ENCODE assay signal across 8 cellular contexts in the genomic region with DNA sequence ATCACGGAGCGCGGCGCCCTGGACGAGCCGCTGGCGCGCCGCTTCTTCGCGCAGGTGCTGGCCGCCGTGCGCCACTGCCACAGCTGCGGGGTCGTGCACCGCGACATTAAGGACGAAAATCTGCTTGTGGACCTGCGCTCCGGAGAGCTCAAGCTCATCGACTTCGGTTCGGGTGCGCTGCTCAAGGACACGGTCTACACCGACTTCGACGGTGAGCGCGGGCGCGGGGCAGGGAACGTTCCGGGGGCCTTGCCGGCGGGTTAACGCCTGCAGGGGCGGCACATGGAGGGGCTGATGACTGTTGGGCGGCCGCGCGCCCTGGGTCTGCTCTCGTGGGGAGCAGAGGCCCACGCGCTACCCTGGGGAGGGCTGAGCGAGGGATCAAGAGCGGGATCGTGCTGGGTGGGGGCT. TPM values are rescaled to one million over a fixed set of nuclear protein-coding genes. Genes with fewer than 3 reads are reported as not detected.
DNase-seq lines count a peak whose midpoint lies in the region; ATAC-seq and TF ChIP-seq lines count a peak whose summit lies in the region.

No MANE protein-coding gene starts in this region.

- H3K27ac Mint-ChIP-seq in naive thymus-derived CD8-positive, alpha-beta T cell = peak overlapping the region; percentile 77 to 98 (median 91)

- H3K27me3 ChIP-seq in BJ (ENCODE audit: control insufficient read depth, insufficient read depth, low read length) (no peaks in the 10 kb centered on the region), dorsolateral prefrontal cortex (no peaks in the 10 kb centered on the region)

- peak in 1 of 2 donors; percentile 2 for ATAC-seq in naive thymus-derived CD8-positive, alpha-beta T cell
- ATAC-seq in HG03039 (IDR thresholded peaks at IDR 0.05; ENCODE audit: unreplicated experiment) = no peak
- ATAC-seq in HG03139 (IDR thresholded peaks at IDR 0.05; ENCODE audit: unreplicated experiment) = no peak
- no peak for ATAC-seq in GM21381 (IDR thresholded peaks at IDR 0.05; ENCODE audit: unreplicated experiment)

- TF ChIP-seq CTCF in BJ (IDR thresholded peaks at IDR 0.05; ENCODE audit: insufficient read depth, low read depth, low read length) = no peak
- TF ChIP-seq CTCF in NB4 (IDR thresholded peaks at IDR 0.05; ENCODE audit: low read depth, low read length) = no peak
- peak in 1 of 56 donors; percentile 2 for TF ChIP-seq CTCF in dorsolateral prefrontal cortex (IDR thresholded peaks at IDR 0.05 in 54 of 56, conservative IDR thresholded peaks at IDR 0.05 in 2 of 56; ENCODE audit: low read depth in 1 of 56, partially characterized antibody in 56 of 56)

- intact Hi-C loops in dorsolateral prefrontal cortex (cut with DNase I) = no loop called here

- POLR2A ChIA-PET in BJ (lab: Charles Lee) = interaction anchor here (1.0 kb wide), 1 partner anchor 26 kb away, joined by 3 read pairs; no protein-coding TSS in a partner anchor
- POLR2A ChIA-PET in naive thymus-derived CD8-positive, alpha-beta T cell (lab: Charles Lee) = interaction anchor here (0.6 to 6.2 kb wide), 22 partner anchors 9 to 659 kb away, joined by 3 to 74 read pairs (median 4); partner anchors contain the start of genes ALG12 and CRELD2

- H3K36me3 ChIP-seq in BJ (ENCODE audit: control insufficient read depth, insufficient read depth, low read length) = peaks cover 27% of the 10 kb centered on the region

- peaks cover 16 to 48% (median 35%) of the 10 kb centered on the region in 4 donors for H3K4me1 Mint-ChIP-seq in naive thymus-derived CD8-positive, alpha-beta T cell

- no peaks in the 10 kb centered on the region for H3K27me3 Mint-ChIP-seq in naive thymus-derived CD8-positive, alpha-beta T cell

- H3K4me3 Mint-ChIP-seq in naive thymus-derived CD8-positive, alpha-beta T cell = peak overlapping the region; percentile 83 to 93 (median 90)

- TF ChIP-seq POLR2A in NB4 (IDR thresholded peaks at IDR 0.05; ENCODE audit: extremely low read depth, insufficient read length) = no peak

- peaks cover 0 to 21% (median 2%) of the 10 kb centered on the region in 3 donors for H3K36me3 Mint-ChIP-seq in naive thymus-derived CD8-positive, alpha-beta T cell

- no peak for DNase-seq in BJ (ENCODE audit: low read depth)
- DNase-seq in NB4 (ENCODE audit: low read depth) = no peak
- peak in 2 of 10 donors; percentile 27 to 43 for DNase-seq in dorsolateral prefrontal cortex
- no peak for DNase-seq in naive thymus-derived CD8-positive, alpha-beta T cell
- no peak for DNase-seq in DMS153 (lab: John Stamatoyannopoulos, UW)

- peak overlapping the region; percentile 90 for H3K4me3 ChIP-seq in BJ (ENCODE audit: low read depth, low read length)
- peak overlapping the region; percentile 82 for H3K4me3 ChIP-seq in NB4 (ENCODE audit: low read depth, low read length)
- H3K4me3 ChIP-seq in dorsolateral prefrontal cortex = peak overlapping the region; percentile 58 to 95 (median 85)

- peak overlapping the region; percentile 73 to 98 (median 95) for H3K27ac ChIP-seq in dorsolateral prefrontal cortex

- H3K9me3 Mint-ChIP-seq in naive thymus-derived CD8-positive, alpha-beta T cell = no peaks in the 10 kb centered on the region

- CTCF ChIA-PET in BJ (lab: Yijun Ruan, JAX) = interaction anchor here (1.5 to 1.8 kb wide), 2 partner anchors 28 to 69 kb away, joined by 4 to 8 read pairs; no protein-coding TSS in a partner anchor

RNA-seq across cellular contexts. Expression of gene PIM3, which starts 1.0 kb away (rescaled TPM):
- 5.8 and 8.3 TPM in 2 replicates for polyA plus RNA-seq in BJ (2011; rRNA removed)
- polyA minus RNA-seq in BJ (2011; rRNA and poly(A)+ RNA removed) = 2.2 and 2.5 TPM in 2 replicates
- total RNA-seq in dorsolateral prefrontal cortex = 10 to 100 TPM; 18.9 to 92.4 (median 32.9) TPM
- total RNA-seq in naive thymus-derived CD8-positive, alpha-beta T cell = 10 to 100 TPM; 42.0 to 44.0 TPM
- 10 to 100 TPM; 12.4 to 26.0 (median 13.6) TPM for polyA plus RNA-seq in naive thymus-derived CD8-positive, alpha-beta T cell

RNA-seq across cellular contexts. Expression of gene CRELD2, which starts 43.2 kb away (rescaled TPM):
- polyA plus RNA-seq in BJ (2011; rRNA removed) = 41.0 and 54.1 TPM in 2 replicates
- polyA minus RNA-seq in BJ (2011; rRNA and poly(A)+ RNA removed) = 9.6 and 10.0 TPM in 2 replicates
- total RNA-seq in dorsolateral prefrontal cortex = 10 to 100 TPM; 19.4 to 50.3 (median 29.6) TPM
- 10 to 100 TPM; 22.1 to 28.0 TPM for total RNA-seq in naive thymus-derived CD8-positive, alpha-beta T cell
- 10 to 100 TPM; 35.8 to 43.6 (median 37.0) TPM for polyA plus RNA-seq in naive thymus-derived CD8-positive, alpha-beta T cell

RNA-seq across cellular contexts. Expression of gene ALG12, which starts 43.4 kb away (rescaled TPM):
- polyA plus RNA-seq in BJ (2011; rRNA removed) = 5.5 and 7.9 TPM in 2 replicates
- polyA minus RNA-seq in BJ (2011; rRNA and poly(A)+ RNA removed) = 4.5 and 5.3 TPM in 2 replicates
- 10 to 100 TPM in 117 of 120 experiments, 1 to 10 TPM in 3; 9.4 to 31.2 (median 15.9) TPM for total RNA-seq in dorsolateral prefrontal cortex
- total RNA-seq in naive thymus-derived CD8-positive, alpha-beta T cell = 10 to 100 TPM; 20.3 to 23.6 TPM
- 10 to 100 TPM; 10.8 to 17.0 (median 16.9) TPM for polyA plus RNA-seq in naive thymus-derived CD8-positive, alpha-beta T cell

RNA-seq across cellular contexts. Expression of gene IL17REL, which starts 51.0 kb away (rescaled TPM):
- not detected in 2 replicates for polyA plus RNA-seq in BJ (2011; rRNA removed)
- polyA minus RNA-seq in BJ (2011; rRNA and poly(A)+ RNA removed) = not detected in 2 replicates
- 1 to 10 TPM in 4 of 120 experiments, under 1 TPM in 52, not detected in 64; 0.11 to 1.7 (median 0.30) TPM for total RNA-seq in dorsolateral prefrontal cortex
- not detected for total RNA-seq in naive thymus-derived CD8-positive, alpha-beta T cell
- not detected for polyA plus RNA-seq in naive thymus-derived CD8-positive, alpha-beta T cell
